Comparison of ENCODE assay signal across 8 cellular contexts in the genomic region with DNA sequence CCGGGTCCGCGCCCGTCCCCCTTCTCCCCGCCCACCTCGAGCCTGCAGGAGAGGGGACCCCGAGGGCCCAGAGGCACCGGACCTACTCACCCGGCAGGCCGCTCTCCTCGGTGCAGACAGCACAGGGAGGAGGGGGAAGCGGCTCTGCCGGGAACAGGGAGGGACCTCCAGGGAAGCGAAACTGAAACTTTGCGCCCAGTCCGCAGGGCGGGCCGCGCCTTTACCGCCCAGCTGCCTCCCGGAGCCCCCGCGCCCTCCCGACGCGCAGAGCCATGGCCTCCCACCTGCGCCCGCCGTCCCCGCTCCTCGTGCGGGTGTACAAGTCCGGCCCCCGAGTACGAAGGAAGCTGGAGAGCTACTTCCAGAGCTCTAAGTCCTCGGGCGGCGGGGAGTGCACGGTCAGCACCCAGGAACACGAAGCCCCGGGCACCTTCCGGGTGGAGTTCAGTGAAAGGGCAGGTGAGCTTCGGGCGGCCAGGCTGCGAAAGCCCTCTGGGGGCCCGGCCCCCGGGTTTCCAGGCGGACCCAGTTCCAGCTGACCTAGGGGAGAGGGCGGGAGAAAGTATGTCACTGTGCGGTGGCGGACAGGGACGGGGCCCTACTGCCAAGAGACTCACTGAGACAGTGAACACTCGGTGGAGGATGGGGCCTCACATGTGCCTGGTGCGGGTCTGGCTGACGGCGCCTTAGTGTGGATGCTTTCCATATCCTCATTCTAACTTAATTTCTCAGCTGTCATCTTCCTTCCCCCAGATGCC.
DNase-seq lines count a peak whose midpoint lies in the region; ATAC-seq and TF ChIP-seq lines count a peak whose summit lies in the region.

Gene DTX3L, plus strand, starts transcription at position 184 of the 758 bp plus-strand sequence. Its CDS starts 89 bp downstream, at position 273.
Gene PARP9, minus strand, starts transcription at position 146 of the 758 bp plus-strand sequence. CDS start 4,680 bp downstream, outside the sequence.

- H3K27me3 Mint-ChIP-seq in nephron (ENCODE audit: low read depth), result no peaks in the 10 kb centered on the region

- peak; percentile 61; the same call in 1 of the 2 replicates for TF ChIP-seq POLR2A in Raji (IDR thresholded peaks at IDR 0.05; ENCODE audit: insufficient read depth, low read depth, low read length)

- peak within 1 kb of the TSS; percentile 81 for H3K4me3 ChIP-seq in fibroblast of pulmonary artery (replicated peaks; ENCODE audit: low read depth, low read length)

- ATAC-seq in GM21619 (IDR thresholded peaks at IDR 0.05; ENCODE audit: unreplicated experiment), result peak; percentile 73
- peak; percentile 88 for ATAC-seq in stimulated activated naive CD8-positive, alpha-beta T cell treated with anti-CD3 and anti-CD28 coated beads, Interleukin-15, Interleukin-2, amounts not matched to agents 100 U/mL and 50 U/mL, for 24 hours

- no peaks in the 10 kb centered on the region for H3K9me3 Mint-ChIP-seq in nephron

- in situ Hi-C loops in KBM-7 (cut with MboI; ENCODE audit: low pct_unique_long_range_greater_than_20kb, low sequenced_read_pairs), result no loop called here

- H3K36me3 Mint-ChIP-seq in nephron (ENCODE audit: low read depth), result peaks cover 3% of the 10 kb centered on the region

- H3K4me3 Mint-ChIP-seq in nephron, result peak within 1 kb of the TSS; percentile 82 to 84 (median 83)

- peak within 1 kb of the TSS; percentile 87 to 95 (median 88) for H3K27ac Mint-ChIP-seq in nephron

- DNase-seq in DMS153 (lab: John Stamatoyannopoulos, UW) (peak; percentile 40), KBM-7 (peak; percentile 83), fibroblast of pulmonary artery (ENCODE audit: low read depth) (peak; percentile 73)
- DNase-seq in activated effector memory CD4-positive, alpha-beta T cell treated with anti-CD3 and anti-CD28 coated beads, Interleukin-2, amount 50 U/mL, for 16 hours, result peak; percentile 92
- peak; percentile 81 for DNase-seq in stimulated activated naive CD8-positive, alpha-beta T cell treated with anti-CD3 and anti-CD28 coated beads, Interleukin-15, Interleukin-2, amounts not matched to agents 100 U/mL and 50 U/mL, for 24 hours

- TF ChIP-seq CTCF in fibroblast of pulmonary artery (IDR thresholded peaks at IDR 0.05; ENCODE audit: low read length, missing control alignments), result no peak
- no peak for TF ChIP-seq CTCF in nephron (IDR thresholded peaks at IDR 0.05; ENCODE audit: unreplicated experiment in 3 of 3)

- H3K4me1 Mint-ChIP-seq in nephron, result peaks cover 32% of the 10 kb centered on the region

Comparison
In these comparisons a context has a peak if more than half of its experiments do, and no peak if none do; other contexts are left out.
1. Peak in every context shown above with its lines: DNase-seq, ATAC-seq and H3K4me3 ChIP-seq.
2. DNase-seq: peak in every context shown above with its lines; median percentile 92 in activated effector memory CD4-positive, alpha-beta T cell treated with anti-CD3 and anti-CD28 coated beads, Interleukin-2, amount 50 U/mL, for 16 hours; 83 in KBM-7; 81 in stimulated activated naive CD8-positive, alpha-beta T cell treated with anti-CD3 and anti-CD28 coated beads, Interleukin-15, Interleukin-2, amounts not matched to agents 100 U/mL and 50 U/mL, for 24 hours; 73 in fibroblast of pulmonary artery; 40 in DMS153.